2 cellular contexts compared by ENCODE assay signal in the genomic region with DNA sequence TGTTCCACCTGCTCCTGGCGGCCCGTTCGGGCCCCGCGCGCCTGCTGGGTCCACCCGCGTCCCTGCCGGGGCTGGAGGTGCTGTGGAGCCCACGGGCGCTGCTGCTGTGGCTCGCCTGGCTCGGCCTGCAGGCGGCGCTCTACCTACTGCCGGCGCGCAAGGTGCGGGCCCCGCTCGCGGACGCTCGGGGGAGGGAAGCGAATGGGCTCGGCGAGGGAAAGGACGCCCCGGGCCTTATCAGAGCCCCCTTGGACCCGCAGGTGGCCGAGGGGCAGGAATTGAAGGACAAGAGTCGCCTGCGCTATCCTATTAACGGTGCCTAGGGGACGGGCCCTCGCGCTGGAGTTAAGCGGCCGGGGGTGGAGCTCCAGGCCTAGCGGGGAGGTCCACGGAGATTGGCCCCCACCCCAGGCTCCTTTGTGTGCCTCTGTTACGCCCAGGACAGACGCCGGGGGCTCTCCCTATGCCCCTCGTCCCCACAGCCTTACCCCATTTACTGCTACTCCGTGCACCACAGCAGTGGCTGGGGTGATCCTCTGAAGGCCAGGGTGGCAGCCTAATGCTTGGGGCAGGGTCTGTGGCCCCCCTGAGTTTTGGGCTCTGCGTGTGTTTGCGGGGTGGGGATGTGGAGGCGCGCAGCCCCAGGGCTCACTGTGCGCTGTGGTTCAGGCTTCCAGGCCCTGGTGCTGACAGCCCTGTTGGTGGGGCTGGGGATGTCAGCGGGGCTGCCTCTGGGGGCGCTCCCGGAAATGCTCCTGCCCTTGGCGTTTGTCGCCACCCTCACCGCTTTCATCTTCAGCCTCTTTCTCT.
TF ChIP-seq lines count a peak whose summit lies in the region.

No MANE protein-coding gene starts in this region.

TF ChIP-seq in GM12891, 5 proteins besides CTCF, POLR2A, EP300 and RAD21:
- TF ChIP-seq POU2F2 (IDR thresholded peaks at IDR 0.05; ENCODE audit: low read depth, low read length) = 0 out of 2 replicates have a peak, but pooled peaks have one; percentile 58
- TF ChIP-seq TAF1 (IDR thresholded peaks at IDR 0.05; ENCODE audit: low read depth, low read length) = 0 out of 2 replicates have a peak, but pooled peaks have one; percentile 25
- TF ChIP-seq POLR2AphosphoS5 (IDR thresholded peaks at IDR 0.05; ENCODE audit: low read depth, low read length) = no peak

TF ChIP-seq in HepG2, 621 proteins besides CTCF, POLR2A, EP300 and RAD21 (continues in another document):
- TF ChIP-seq SP2 (CRISPR knock-in tag; IDR thresholded peaks at IDR 0.05) (peak; percentile 29; the same call in 1 of the 2 replicates), TAF15 (IDR thresholded peaks at IDR 0.05; ENCODE audit: low read depth, low read length, poor library complexity, severe bottlenecking) (no peak), ZNF878 (CRISPR knock-in tag; IDR thresholded peaks at IDR 0.05) (no peak), ETV6 (CRISPR knock-in tag; conservative IDR thresholded peaks at IDR 0.05) (0 out of 2 replicates have a peak, but pooled peaks have one; percentile 60), ZNF589 (CRISPR knock-in tag; conservative IDR thresholded peaks at IDR 0.05) (peak; percentile 38; the same call in 1 of the 2 replicates), HOXA5 (CRISPR knock-in tag; IDR thresholded peaks at IDR 0.05) (peak; percentile 22; the same call in 1 of the 2 replicates), XBP1 (CRISPR knock-in tag; IDR thresholded peaks at IDR 0.05) (no peak), ZNF7 (CRISPR knock-in tag; IDR thresholded peaks at IDR 0.05) (no peak), ZSCAN29 (CRISPR knock-in tag; conservative IDR thresholded peaks at IDR 0.05) (no peak), IKZF1 (IDR thresholded peaks at IDR 0.05) (no peak), ZNF557 (CRISPR knock-in tag; IDR thresholded peaks at IDR 0.05) (no peak), ZNF17 (CRISPR knock-in tag; IDR thresholded peaks at IDR 0.05) (no peak), SIX4 (CRISPR knock-in tag; IDR thresholded peaks at IDR 0.05) (no peak), ZIK1 (CRISPR knock-in tag; IDR thresholded peaks at IDR 0.05; ENCODE audit: borderline replicate concordance, low read depth) (no peak), MED13 (CRISPR knock-in tag; IDR thresholded peaks at IDR 0.05) (no peak), SRSF9 (IDR thresholded peaks at IDR 0.05; ENCODE audit: borderline replicate concordance, insufficient read depth, low read depth, low read length, poor library complexity, severe bottlenecking) (no peak), PHB2 (IDR thresholded peaks at IDR 0.05; ENCODE audit: partially characterized antibody) (no peak), BHLHE40 (IDR thresholded peaks at IDR 0.05; ENCODE audit: low read length) (no peak), SALL2 (CRISPR knock-in tag; IDR thresholded peaks at IDR 0.05) (no peak), RBM39 (IDR thresholded peaks at IDR 0.05; ENCODE audit: low read depth, low read length, poor library complexity, severe bottlenecking) (no peak), ZSCAN12 (CRISPR knock-in tag; IDR thresholded peaks at IDR 0.05) (no peak), POLR2AphosphoS2 (IDR thresholded peaks at IDR 0.05; ENCODE audit: low read depth, low read length) (no peak), SSRP1 (CRISPR knock-in tag; IDR thresholded peaks at IDR 0.05) (0 out of 2 replicates have a peak, but pooled peaks have one; percentile 28), HMG20B (CRISPR knock-in tag; conservative IDR thresholded peaks at IDR 0.05) (no peak), FOXO1 (CRISPR knock-in tag; IDR thresholded peaks at IDR 0.05) (peak; percentile 63; the same call in 1 of the 2 replicates)
- TF ChIP-seq, protein P1, sequence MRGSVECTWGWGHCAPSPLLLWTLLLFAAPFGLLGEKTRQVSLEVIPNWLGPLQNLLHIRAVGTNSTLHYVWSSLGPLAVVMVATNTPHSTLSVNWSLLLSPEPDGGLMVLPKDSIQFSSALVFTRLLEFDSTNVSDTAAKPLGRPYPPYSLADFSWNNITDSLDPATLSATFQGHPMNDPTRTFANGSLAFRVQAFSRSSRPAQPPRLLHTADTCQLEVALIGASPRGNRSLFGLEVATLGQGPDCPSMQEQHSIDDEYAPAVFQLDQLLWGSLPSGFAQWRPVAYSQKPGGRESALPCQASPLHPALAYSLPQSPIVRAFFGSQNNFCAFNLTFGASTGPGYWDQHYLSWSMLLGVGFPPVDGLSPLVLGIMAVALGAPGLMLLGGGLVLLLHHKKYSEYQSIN (CRISPR knock-in tag; IDR thresholded peaks at IDR 0.05; ENCODE audit: borderline replicate concordance) = no peak
- TF ChIP-seq, protein P2, sequence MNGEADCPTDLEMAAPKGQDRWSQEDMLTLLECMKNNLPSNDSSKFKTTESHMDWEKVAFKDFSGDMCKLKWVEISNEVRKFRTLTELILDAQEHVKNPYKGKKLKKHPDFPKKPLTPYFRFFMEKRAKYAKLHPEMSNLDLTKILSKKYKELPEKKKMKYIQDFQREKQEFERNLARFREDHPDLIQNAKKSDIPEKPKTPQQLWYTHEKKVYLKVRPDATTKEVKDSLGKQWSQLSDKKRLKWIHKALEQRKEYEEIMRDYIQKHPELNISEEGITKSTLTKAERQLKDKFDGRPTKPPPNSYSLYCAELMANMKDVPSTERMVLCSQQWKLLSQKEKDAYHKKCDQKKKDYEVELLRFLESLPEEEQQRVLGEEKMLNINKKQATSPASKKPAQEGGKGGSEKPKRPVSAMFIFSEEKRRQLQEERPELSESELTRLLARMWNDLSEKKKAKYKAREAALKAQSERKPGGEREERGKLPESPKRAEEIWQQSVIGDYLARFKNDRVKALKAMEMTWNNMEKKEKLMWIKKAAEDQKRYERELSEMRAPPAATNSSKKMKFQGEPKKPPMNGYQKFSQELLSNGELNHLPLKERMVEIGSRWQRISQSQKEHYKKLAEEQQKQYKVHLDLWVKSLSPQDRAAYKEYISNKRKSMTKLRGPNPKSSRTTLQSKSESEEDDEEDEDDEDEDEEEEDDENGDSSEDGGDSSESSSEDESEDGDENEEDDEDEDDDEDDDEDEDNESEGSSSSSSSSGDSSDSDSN (CRISPR knock-in tag; IDR thresholded peaks at IDR 0.05) = peak; percentile 77; the same call in 1 of the 2 replicates
- TF ChIP-seq, protein P3, sequence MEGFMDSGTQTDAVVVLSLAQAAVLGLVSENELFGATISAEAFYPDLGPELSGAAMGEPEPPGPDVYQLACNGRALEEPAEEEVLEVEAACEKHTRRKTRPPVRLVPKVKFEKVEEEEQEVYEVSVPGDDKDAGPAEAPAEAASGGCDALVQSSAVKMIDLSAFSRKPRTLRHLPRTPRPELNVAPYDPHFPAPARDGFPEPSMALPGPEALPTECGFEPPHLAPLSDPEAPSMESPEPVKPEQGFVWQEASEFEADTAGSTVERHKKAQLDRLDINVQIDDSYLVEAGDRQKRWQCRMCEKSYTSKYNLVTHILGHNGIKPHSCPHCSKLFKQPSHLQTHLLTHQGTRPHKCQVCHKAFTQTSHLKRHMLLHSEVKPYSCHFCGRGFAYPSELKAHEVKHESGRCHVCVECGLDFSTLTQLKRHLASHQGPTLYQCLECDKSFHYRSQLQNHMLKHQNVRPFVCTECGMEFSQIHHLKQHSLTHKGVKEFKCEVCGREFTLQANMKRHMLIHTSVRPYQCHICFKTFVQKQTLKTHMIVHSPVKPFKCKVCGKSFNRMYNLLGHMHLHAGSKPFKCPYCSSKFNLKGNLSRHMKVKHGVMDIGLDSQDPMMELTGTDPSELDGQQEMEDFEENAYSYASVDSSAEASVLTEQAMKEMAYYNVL (CRISPR knock-in tag; IDR thresholded peaks at IDR 0.05; ENCODE audit: borderline replicate concordance) = no peak
- TF ChIP-seq, protein P4, sequence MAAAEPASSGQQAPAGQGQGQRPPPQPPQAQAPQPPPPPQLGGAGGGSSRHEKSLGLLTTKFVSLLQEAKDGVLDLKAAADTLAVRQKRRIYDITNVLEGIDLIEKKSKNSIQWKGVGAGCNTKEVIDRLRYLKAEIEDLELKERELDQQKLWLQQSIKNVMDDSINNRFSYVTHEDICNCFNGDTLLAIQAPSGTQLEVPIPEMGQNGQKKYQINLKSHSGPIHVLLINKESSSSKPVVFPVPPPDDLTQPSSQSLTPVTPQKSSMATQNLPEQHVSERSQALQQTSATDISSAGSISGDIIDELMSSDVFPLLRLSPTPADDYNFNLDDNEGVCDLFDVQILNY (CRISPR knock-in tag; conservative IDR thresholded peaks at IDR 0.05) = no peak; the same call in 1 of the 2 replicates
- TF ChIP-seq, protein P5, sequence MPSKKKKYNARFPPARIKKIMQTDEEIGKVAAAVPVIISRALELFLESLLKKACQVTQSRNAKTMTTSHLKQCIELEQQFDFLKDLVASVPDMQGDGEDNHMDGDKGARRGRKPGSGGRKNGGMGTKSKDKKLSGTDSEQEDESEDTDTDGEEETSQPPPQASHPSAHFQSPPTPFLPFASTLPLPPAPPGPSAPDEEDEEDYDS (CRISPR knock-in tag; IDR thresholded peaks at IDR 0.05) = no peak
- TF ChIP-seq, protein P6, sequence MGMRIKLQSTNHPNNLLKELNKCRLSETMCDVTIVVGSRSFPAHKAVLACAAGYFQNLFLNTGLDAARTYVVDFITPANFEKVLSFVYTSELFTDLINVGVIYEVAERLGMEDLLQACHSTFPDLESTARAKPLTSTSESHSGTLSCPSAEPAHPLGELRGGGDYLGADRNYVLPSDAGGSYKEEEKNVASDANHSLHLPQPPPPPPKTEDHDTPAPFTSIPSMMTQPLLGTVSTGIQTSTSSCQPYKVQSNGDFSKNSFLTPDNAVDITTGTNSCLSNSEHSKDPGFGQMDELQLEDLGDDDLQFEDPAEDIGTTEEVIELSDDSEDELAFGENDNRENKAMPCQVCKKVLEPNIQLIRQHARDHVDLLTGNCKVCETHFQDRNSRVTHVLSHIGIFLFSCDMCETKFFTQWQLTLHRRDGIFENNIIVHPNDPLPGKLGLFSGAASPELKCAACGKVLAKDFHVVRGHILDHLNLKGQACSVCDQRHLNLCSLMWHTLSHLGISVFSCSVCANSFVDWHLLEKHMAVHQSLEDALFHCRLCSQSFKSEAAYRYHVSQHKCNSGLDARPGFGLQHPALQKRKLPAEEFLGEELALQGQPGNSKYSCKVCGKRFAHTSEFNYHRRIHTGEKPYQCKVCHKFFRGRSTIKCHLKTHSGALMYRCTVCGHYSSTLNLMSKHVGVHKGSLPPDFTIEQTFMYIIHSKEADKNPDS (CRISPR knock-in tag; IDR thresholded peaks at IDR 0.05) = no peak
- TF ChIP-seq, protein P7, sequence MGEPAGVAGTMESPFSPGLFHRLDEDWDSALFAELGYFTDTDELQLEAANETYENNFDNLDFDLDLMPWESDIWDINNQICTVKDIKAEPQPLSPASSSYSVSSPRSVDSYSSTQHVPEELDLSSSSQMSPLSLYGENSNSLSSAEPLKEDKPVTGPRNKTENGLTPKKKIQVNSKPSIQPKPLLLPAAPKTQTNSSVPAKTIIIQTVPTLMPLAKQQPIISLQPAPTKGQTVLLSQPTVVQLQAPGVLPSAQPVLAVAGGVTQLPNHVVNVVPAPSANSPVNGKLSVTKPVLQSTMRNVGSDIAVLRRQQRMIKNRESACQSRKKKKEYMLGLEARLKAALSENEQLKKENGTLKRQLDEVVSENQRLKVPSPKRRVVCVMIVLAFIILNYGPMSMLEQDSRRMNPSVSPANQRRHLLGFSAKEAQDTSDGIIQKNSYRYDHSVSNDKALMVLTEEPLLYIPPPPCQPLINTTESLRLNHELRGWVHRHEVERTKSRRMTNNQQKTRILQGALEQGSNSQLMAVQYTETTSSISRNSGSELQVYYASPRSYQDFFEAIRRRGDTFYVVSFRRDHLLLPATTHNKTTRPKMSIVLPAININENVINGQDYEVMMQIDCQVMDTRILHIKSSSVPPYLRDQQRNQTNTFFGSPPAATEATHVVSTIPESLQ (CRISPR knock-in tag; conservative IDR thresholded peaks at IDR 0.05) = no peak
- TF ChIP-seq, protein P8, sequence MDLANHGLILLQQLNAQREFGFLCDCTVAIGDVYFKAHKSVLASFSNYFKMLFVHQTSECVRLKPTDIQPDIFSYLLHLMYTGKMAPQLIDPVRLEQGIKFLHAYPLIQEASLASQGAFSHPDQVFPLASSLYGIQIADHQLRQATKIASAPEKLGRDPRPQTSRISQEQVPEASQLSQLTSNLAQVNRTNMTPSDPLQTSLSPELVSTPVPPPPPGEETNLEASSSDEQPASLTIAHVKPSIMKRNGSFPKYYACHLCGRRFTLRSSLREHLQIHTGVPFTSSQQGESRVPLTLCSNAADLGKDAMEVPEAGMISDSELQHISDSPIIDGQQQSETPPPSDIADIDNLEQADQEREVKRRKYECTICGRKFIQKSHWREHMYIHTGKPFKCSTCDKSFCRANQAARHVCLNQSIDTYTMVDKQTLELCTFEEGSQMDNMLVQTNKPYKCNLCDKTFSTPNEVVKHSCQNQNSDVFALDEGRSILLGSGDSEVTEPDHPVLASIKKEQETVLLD (CRISPR knock-in tag; IDR thresholded peaks at IDR 0.05; ENCODE audit: low read depth) = no peak
- TF ChIP-seq, protein P9, sequence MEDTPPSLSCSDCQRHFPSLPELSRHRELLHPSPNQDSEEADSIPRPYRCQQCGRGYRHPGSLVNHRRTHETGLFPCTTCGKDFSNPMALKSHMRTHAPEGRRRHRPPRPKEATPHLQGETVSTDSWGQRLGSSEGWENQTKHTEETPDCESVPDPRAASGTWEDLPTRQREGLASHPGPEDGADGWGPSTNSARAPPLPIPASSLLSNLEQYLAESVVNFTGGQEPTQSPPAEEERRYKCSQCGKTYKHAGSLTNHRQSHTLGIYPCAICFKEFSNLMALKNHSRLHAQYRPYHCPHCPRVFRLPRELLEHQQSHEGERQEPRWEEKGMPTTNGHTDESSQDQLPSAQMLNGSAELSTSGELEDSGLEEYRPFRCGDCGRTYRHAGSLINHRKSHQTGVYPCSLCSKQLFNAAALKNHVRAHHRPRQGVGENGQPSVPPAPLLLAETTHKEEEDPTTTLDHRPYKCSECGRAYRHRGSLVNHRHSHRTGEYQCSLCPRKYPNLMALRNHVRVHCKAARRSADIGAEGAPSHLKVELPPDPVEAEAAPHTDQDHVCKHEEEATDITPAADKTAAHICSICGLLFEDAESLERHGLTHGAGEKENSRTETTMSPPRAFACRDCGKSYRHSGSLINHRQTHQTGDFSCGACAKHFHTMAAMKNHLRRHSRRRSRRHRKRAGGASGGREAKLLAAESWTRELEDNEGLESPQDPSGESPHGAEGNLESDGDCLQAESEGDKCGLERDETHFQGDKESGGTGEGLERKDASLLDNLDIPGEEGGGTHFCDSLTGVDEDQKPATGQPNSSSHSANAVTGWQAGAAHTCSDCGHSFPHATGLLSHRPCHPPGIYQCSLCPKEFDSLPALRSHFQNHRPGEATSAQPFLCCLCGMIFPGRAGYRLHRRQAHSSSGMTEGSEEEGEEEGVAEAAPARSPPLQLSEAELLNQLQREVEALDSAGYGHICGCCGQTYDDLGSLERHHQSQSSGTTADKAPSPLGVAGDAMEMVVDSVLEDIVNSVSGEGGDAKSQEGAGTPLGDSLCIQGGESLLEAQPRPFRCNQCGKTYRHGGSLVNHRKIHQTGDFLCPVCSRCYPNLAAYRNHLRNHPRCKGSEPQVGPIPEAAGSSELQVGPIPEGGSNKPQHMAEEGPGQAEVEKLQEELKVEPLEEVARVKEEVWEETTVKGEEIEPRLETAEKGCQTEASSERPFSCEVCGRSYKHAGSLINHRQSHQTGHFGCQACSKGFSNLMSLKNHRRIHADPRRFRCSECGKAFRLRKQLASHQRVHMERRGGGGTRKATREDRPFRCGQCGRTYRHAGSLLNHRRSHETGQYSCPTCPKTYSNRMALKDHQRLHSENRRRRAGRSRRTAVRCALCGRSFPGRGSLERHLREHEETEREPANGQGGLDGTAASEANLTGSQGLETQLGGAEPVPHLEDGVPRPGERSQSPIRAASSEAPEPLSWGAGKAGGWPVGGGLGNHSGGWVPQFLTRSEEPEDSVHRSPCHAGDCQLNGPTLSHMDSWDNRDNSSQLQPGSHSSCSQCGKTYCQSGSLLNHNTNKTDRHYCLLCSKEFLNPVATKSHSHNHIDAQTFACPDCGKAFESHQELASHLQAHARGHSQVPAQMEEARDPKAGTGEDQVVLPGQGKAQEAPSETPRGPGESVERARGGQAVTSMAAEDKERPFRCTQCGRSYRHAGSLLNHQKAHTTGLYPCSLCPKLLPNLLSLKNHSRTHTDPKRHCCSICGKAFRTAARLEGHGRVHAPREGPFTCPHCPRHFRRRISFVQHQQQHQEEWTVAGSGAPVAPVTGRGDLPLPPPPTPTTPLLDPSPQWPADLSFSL (CRISPR knock-in tag; IDR thresholded peaks at IDR 0.05) = no peak
